Comparison of ENCODE assay signal across 11 cellular contexts in genomic region chr10:60942134-60942533, GRCh38. TPM values are rescaled to one million over a fixed set of nuclear protein-coding genes. Genes with fewer than 3 reads are reported as not detected.
DNase-seq lines count a peak whose midpoint lies in the region; ATAC-seq, FAIRE-seq and TF ChIP-seq lines count a peak whose summit lies in the region.
"Had no signal": no experiment of that assay in that cellular context is flagged by ENCODE, and none has a peak within 500 bp of the region (broad histone marks: within the 10 kb centered on the region; RNA-seq: fewer than 3 reads in every experiment).

No MANE protein-coding gene starts in this region.

- BruUV-seq in endothelial cell of umbilical vein (replicated peaks; lab: Mats Ljungman, UMichigan): no TSS peak

- peak overlapping the region; percentile 59 to 91 for H3K4me3 ChIP-seq in right atrium auricular region
- peak overlapping the region in 1 of 3 experiments; percentile 74 for H3K4me3 ChIP-seq in endothelial cell of umbilical vein (replicated peaks in 1 of 3; ENCODE audit: insufficient read depth in 1 of 3, low read depth in 1 of 3, low read length in 3 of 3)
- peak overlapping the region in 2 of 4 donors; percentile 65 to 87 for H3K4me3 ChIP-seq in pancreas
- peak overlapping the region; percentile 79 to 89 for H3K4me3 ChIP-seq in vagina

- POLR2A ChIA-PET in endothelial cell of umbilical vein (lab: Charles Lee): no interaction called here
- POLR2A ChIA-PET in activated CD4-positive, alpha-beta memory T cell treated with anti-CD3 and anti-CD28 coated beads for 36 hours (lab: Charles Lee): no interaction called here

- no peaks in the 10 kb centered on the region for H3K9me3 Mint-ChIP-seq in natural killer cell treated with Interleukin-12 subunit alpha and Interleukin-12 subunit beta and Interleukin-15 and Interleukin-18, amount 100 ng/mL, for 72 hours
- H3K9me3 Mint-ChIP-seq in activated CD4-positive, alpha-beta memory T cell treated with anti-CD3 and anti-CD28 coated beads for 36 hours: no peaks in the 10 kb centered on the region
- H3K9me3 Mint-ChIP-seq: stimulated activated effector memory CD8-positive, alpha-beta T cell treated with anti-CD3 and anti-CD28 coated beads, Interleukin-12 subunit alpha, Interleukin-12 subunit beta, amount 100 ng/mL, for 72 hours had no signal

- H3K36me3 ChIP-seq in right atrium auricular region (no peaks in the 10 kb centered on the region), endothelial cell of umbilical vein (ENCODE audit: control insufficient read depth in 2 of 2, extremely low read depth in 1 of 2, insufficient read depth in 2 of 2, low read length in 2 of 2) (peaks cover 0 to 8% of the 10 kb centered on the region in 2 experiments), pancreas (no peaks in the 10 kb centered on the region), vagina (no peaks in the 10 kb centered on the region)

- peaks cover 40 to 49% of the 10 kb centered on the region in 2 donors for H3K27me3 Mint-ChIP-seq in natural killer cell treated with Interleukin-12 subunit alpha and Interleukin-12 subunit beta and Interleukin-15 and Interleukin-18, amount 100 ng/mL, for 72 hours
- peaks cover 55% of the 10 kb centered on the region for H3K27me3 Mint-ChIP-seq in activated CD4-positive, alpha-beta memory T cell treated with anti-CD3 and anti-CD28 coated beads for 36 hours

- no peak overlapping the region for H3K27ac Mint-ChIP-seq in natural killer cell treated with Interleukin-12 subunit alpha and Interleukin-12 subunit beta and Interleukin-15 and Interleukin-18, amount 100 ng/mL, for 72 hours
- H3K27ac Mint-ChIP-seq in activated CD4-positive, alpha-beta memory T cell treated with anti-CD3 and anti-CD28 coated beads for 36 hours: no peak overlapping the region
- H3K27ac Mint-ChIP-seq: stimulated activated effector memory CD8-positive, alpha-beta T cell treated with anti-CD3 and anti-CD28 coated beads, Interleukin-12 subunit alpha, Interleukin-12 subunit beta, amount 100 ng/mL, for 72 hours had no signal

- ATAC-seq in Right ventricle myocardium inferior: no peak
- no peak for ATAC-seq in pancreas
- no peak for ATAC-seq in HG02798 (IDR thresholded peaks at IDR 0.05; ENCODE audit: poor library complexity, unreplicated experiment)
- ATAC-seq in natural killer cell treated with Interleukin-12 subunit alpha and Interleukin-12 subunit beta and Interleukin-15 and Interleukin-18, amount 100 ng/mL, for 72 hours: no peak

- H3K27me3 ChIP-seq in right atrium auricular region: no peaks in the 10 kb centered on the region
- no peaks in the 10 kb centered on the region for H3K27me3 ChIP-seq in endothelial cell of umbilical vein (ENCODE audit: control insufficient read depth in 2 of 2, insufficient read depth in 2 of 2, low read length in 2 of 2)
- H3K27me3 ChIP-seq in pancreas: no peaks in the 10 kb centered on the region
- no peaks in the 10 kb centered on the region for H3K27me3 ChIP-seq in vagina

- peak overlapping the region; percentile 88 for H3K4me2 ChIP-seq in endothelial cell of umbilical vein (ENCODE audit: insufficient read depth, low read length)

- TF ChIP-seq CTCF in right atrium auricular region (IDR thresholded peaks at IDR 0.05) (no peak), endothelial cell of umbilical vein (IDR thresholded peaks at IDR 0.05; ENCODE audit: extremely low read depth in 1 of 2, insufficient read depth in 1 of 2, low read depth in 1 of 2, low read length in 2 of 2) (no peak), pancreas (IDR thresholded peaks at IDR 0.05) (no peak), vagina (IDR thresholded peaks at IDR 0.05) (no peak)

- intact Hi-C loops in Right ventricle myocardium inferior (cut with DNase I): loop anchor here (2.0 kb wide), 2 partner anchors 41 to 59 kb away; no protein-coding TSS in a partner anchor
- intact Hi-C loops in endothelial cell of umbilical vein (cut with micrococcal nuclease): loop anchor here (5.0 kb wide), 3 partner anchors 60 to 1875 kb away; partner anchors contain the start of gene EGR2
- intact Hi-C loops in pancreas (cut with DNase I): no loop called here
- intact Hi-C loops in vagina (cut with DNase I): no loop called here
- intact Hi-C loops in activated CD4-positive, alpha-beta memory T cell treated with anti-CD3 and anti-CD28 coated beads for 36 hours (cut with micrococcal nuclease): no loop called here

- no peaks in the 10 kb centered on the region for H4K20me1 ChIP-seq in endothelial cell of umbilical vein (replicated peaks; ENCODE audit: control insufficient read depth, extremely low read depth, insufficient read depth, low read length)

- peaks cover 7% of the 10 kb centered on the region for H3K79me2 ChIP-seq in endothelial cell of umbilical vein (ENCODE audit: control insufficient read depth, insufficient read depth, low read length)

- H3K4me3 Mint-ChIP-seq in natural killer cell treated with Interleukin-12 subunit alpha and Interleukin-12 subunit beta and Interleukin-15 and Interleukin-18, amount 100 ng/mL, for 72 hours: no peak overlapping the region
- H3K4me3 Mint-ChIP-seq in activated CD4-positive, alpha-beta memory T cell treated with anti-CD3 and anti-CD28 coated beads for 36 hours: no peak overlapping the region

- H2AFZ ChIP-seq in endothelial cell of umbilical vein (ENCODE audit: low read depth, low read length): no peak overlapping the region

- FAIRE-seq in endothelial cell of umbilical vein (lab: Jason Lieb, UNC) (no peak), pancreas (lab: Jason Lieb, UNC) (peak; percentile 23)

- H3K36me3 Mint-ChIP-seq in natural killer cell treated with Interleukin-12 subunit alpha and Interleukin-12 subunit beta and Interleukin-15 and Interleukin-18, amount 100 ng/mL, for 72 hours: no peaks in the 10 kb centered on the region
- H3K36me3 Mint-ChIP-seq in activated CD4-positive, alpha-beta memory T cell treated with anti-CD3 and anti-CD28 coated beads for 36 hours: no peaks in the 10 kb centered on the region
- H3K36me3 Mint-ChIP-seq: stimulated activated effector memory CD8-positive, alpha-beta T cell treated with anti-CD3 and anti-CD28 coated beads, Interleukin-12 subunit alpha, Interleukin-12 subunit beta, amount 100 ng/mL, for 72 hours had no signal

- peak overlapping the region; percentile 98 for H3K9ac ChIP-seq in endothelial cell of umbilical vein (replicated peaks; ENCODE audit: extremely low read depth, insufficient read depth, low read length)

- no peaks in the 10 kb centered on the region for H3K9me1 ChIP-seq in endothelial cell of umbilical vein (replicated peaks; ENCODE audit: control insufficient read depth, extremely low read depth, insufficient read depth, low read length)

- peak overlapping the region; percentile 98 to 99 for H3K27ac ChIP-seq in right atrium auricular region
- H3K27ac ChIP-seq in endothelial cell of umbilical vein (ENCODE audit: insufficient read depth, low read depth, low read length): no peak overlapping the region
- H3K27ac ChIP-seq in pancreas: peak overlapping the region in 2 of 4 donors; percentile 96 to 99
- peak overlapping the region; percentile 98 for H3K27ac ChIP-seq in vagina

- H3K4me1 ChIP-seq in right atrium auricular region: peaks cover 0 to 43% of the 10 kb centered on the region in 2 donors
- peaks cover 22% of the 10 kb centered on the region for H3K4me1 ChIP-seq in endothelial cell of umbilical vein (ENCODE audit: control insufficient read depth, extremely low read depth, insufficient read depth, low read length)
- H3K4me1 ChIP-seq in pancreas: peaks cover 0 to 33% (median 11%) of the 10 kb centered on the region in 3 donors
- H3K4me1 ChIP-seq in vagina: peaks cover 13% of the 10 kb centered on the region

- H3K4me1 Mint-ChIP-seq in natural killer cell treated with Interleukin-12 subunit alpha and Interleukin-12 subunit beta and Interleukin-15 and Interleukin-18, amount 100 ng/mL, for 72 hours (ENCODE audit: low read depth in 2 of 2): peaks cover 6 to 13% of the 10 kb centered on the region in 2 donors
- H3K4me1 Mint-ChIP-seq in activated CD4-positive, alpha-beta memory T cell treated with anti-CD3 and anti-CD28 coated beads for 36 hours (ENCODE audit: low read depth): peaks cover 11% of the 10 kb centered on the region

- no peak for TF ChIP-seq POLR2A in endothelial cell of umbilical vein (IDR thresholded peaks at IDR 0.05; ENCODE audit: low read depth, low read length)
- no peak for TF ChIP-seq POLR2A in vagina (IDR thresholded peaks at IDR 0.05)

- H3K9me3 ChIP-seq in right atrium auricular region (no peaks in the 10 kb centered on the region), endothelial cell of umbilical vein (replicated peaks; ENCODE audit: control insufficient read depth, insufficient read depth, low read length) (no peaks in the 10 kb centered on the region), pancreas (no peaks in the 10 kb centered on the region), vagina (no peaks in the 10 kb centered on the region)

- dilution Hi-C loops in endothelial cell of umbilical vein (cut with MboI; ENCODE audit: extremely low pct_ligation_motif_present, low sequenced_read_pairs): no loop called here

- CTCF ChIA-PET in endothelial cell of umbilical vein (lab: Charles Lee): interaction anchor here (1.0 to 2.9 kb wide), 8 partner anchors 9 to 199 kb away, joined by 3 to 16 read pairs (median 6); no protein-coding TSS in a partner anchor
- CTCF ChIA-PET in activated CD4-positive, alpha-beta memory T cell treated with anti-CD3 and anti-CD28 coated beads for 36 hours (lab: Charles Lee): no interaction called here

- DNase-seq in right atrium auricular region (ENCODE audit: low spot score) (no peak), Right ventricle myocardium inferior (ENCODE audit: missing footprints) (no peak), endothelial cell of umbilical vein (ENCODE audit: low read depth, low spot score) (no peak), pancreas (no peak), vagina (ENCODE audit: extremely low spot score in 2 of 2) (no peak)
- DNase-seq in natural killer cell treated with Interleukin-12 subunit alpha and Interleukin-12 subunit beta and Interleukin-15 and Interleukin-18, amount 100 ng/mL, for 72 hours (ENCODE audit: low spot score): no peak
- no peak for DNase-seq in activated CD4-positive, alpha-beta memory T cell treated with anti-CD3 and anti-CD28 coated beads for 36 hours
- DNase-seq: activated naive CD4-positive, alpha-beta T cell; NCI-H1436 treated with DMSO at 0.1 percent for 48 hours had no signal

- 30 to 33% methylated on average over 1 of the region's 1 CpG for WGBS in pancreas, 2 donors

RNA-seq across cellular contexts. Expression of gene RHOBTB1, which starts 1.9 kb away (rescaled TPM):
- total RNA-seq in right atrium auricular region (10 to 100 TPM; 13.2 to 16.8 TPM), Right ventricle myocardium inferior (12.1 TPM), endothelial cell of umbilical vein (31.0 and 31.3 TPM in 2 replicates), pancreas (10 to 100 TPM in 1 of 6 donors, 1 to 10 TPM in 5; 5.2 to 11.3 (median 7.6) TPM), vagina (11.0 TPM)
- polyA plus RNA-seq in endothelial cell of umbilical vein (19.4 and 21.2 TPM in 2 replicates), pancreas (1 to 10 TPM; 4.0 to 8.1 TPM)
- 20.3 and 22.4 TPM in 2 replicates for polyA plus RNA-seq in endothelial cell of umbilical vein (2011; cell fraction: cytosol; rRNA removed)
- polyA plus RNA-seq in endothelial cell of umbilical vein (2011; cell fraction: nucleus; rRNA removed): 41.4 and 54.0 TPM in 2 replicates
- polyA plus RNA-seq in endothelial cell of umbilical vein (2012): 18.4 and 21.8 TPM in 2 replicates
- polyA minus RNA-seq in endothelial cell of umbilical vein: 37.1 and 42.0 TPM in 2 replicates
- 11.5 TPM for polyA minus RNA-seq in endothelial cell of umbilical vein (2011; cell fraction: cytosol; rRNA and poly(A)+ RNA removed)
- polyA minus RNA-seq in endothelial cell of umbilical vein (2011; cell fraction: nucleus; rRNA and poly(A)+ RNA removed): 24.6 and 33.4 TPM in 2 replicates
- under 1 TPM in 1 of 2 donors, not detected in 1; 0.64 TPM for total RNA-seq in natural killer cell treated with Interleukin-12 subunit alpha and Interleukin-12 subunit beta and Interleukin-15 and Interleukin-18, amount 100 ng/mL, for 72 hours
- total RNA-seq in activated CD4-positive, alpha-beta memory T cell treated with anti-CD3 and anti-CD28 coated beads for 36 hours: not detected

Comparison
In these comparisons a context has a peak if more than half of its experiments do, and no peak if none do; other contexts are left out.
1. intact Hi-C loops: an anchor here in Right ventricle myocardium inferior (2.0 kb wide) and endothelial cell of umbilical vein (5.0 kb wide); none called in pancreas, vagina and activated CD4-positive, alpha-beta memory T cell treated with anti-CD3 and anti-CD28 coated beads for 36 hours.